1 cellular context compared by ENCODE assay signal in the genomic region with DNA sequence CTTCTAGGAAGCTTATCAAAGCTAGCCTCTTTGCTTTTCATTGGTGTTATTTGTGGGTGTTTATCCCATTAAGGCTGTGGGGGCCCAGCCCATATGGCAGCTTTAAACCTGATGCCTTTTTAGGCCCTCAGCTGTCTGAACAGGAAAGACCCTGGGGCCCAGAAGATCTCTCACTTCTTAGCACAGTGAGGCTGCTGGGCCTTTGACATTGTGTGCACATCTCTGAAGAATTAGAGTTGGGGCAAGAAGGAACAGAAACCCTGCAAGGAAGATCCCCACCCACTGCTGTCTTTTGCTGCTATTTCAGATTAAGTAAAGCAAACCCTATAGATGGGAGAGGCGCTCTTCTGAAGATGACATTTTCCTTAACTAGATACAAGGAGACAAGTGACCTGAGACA.
TF ChIP-seq lines count a peak whose summit lies in the region.

No MANE protein-coding gene starts in this region.

TF ChIP-seq in HepG2, 621 proteins besides CTCF, POLR2A, EP300 and RAD21 (continued from another document):
- TF ChIP-seq ZNF7 (CRISPR knock-in tag; IDR thresholded peaks at IDR 0.05) (no peak), NFE2L1 (CRISPR knock-in tag; IDR thresholded peaks at IDR 0.05; ENCODE audit: borderline replicate concordance) (no peak), REL (CRISPR knock-in tag; conservative IDR thresholded peaks at IDR 0.05) (no peak), ZC3H13 (CRISPR knock-in tag; IDR thresholded peaks at IDR 0.05) (no peak), MBNL3 (CRISPR knock-in tag; conservative IDR thresholded peaks at IDR 0.05) (no peak), ZNF230 (CRISPR knock-in tag; IDR thresholded peaks at IDR 0.05) (no peak), SIX1 (CRISPR knock-in tag; IDR thresholded peaks at IDR 0.05; ENCODE audit: borderline replicate concordance) (no peak), FOXA3 (CRISPR knock-in tag; IDR thresholded peaks at IDR 0.05) (no peak), ZNF296 (CRISPR knock-in tag; conservative IDR thresholded peaks at IDR 0.05) (no peak), RBAK (CRISPR knock-in tag; IDR thresholded peaks at IDR 0.05) (no peak)
- TF ChIP-seq, protein P1, sequence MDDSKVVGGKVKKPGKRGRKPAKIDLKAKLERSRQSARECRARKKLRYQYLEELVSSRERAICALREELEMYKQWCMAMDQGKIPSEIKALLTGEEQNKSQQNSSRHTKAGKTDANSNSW (CRISPR knock-in tag; IDR thresholded peaks at IDR 0.05; ENCODE audit: borderline replicate concordance) = no peak
